11 cellular contexts compared by ENCODE assay signal in the genomic region with DNA sequence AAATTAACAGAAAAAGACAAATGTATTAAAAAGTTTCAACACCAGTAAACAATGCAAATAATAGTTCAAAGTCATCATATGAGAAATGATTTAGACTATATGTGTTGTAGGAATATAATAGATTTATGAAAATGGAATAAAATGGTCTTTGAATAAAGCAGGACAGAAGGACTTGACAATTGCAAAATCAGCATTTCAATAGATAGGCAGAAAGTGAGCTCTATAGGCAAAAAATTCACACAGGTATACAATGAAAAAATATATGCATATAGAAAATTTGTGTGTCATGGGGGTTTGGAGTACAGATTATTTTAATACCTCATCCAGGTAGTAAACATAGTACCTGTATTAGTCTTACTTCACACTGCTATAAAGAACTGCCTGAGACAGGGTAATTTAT.
"Had no signal": no experiment of that assay in that cellular context is flagged by ENCODE, and none has a peak within 500 bp of the region (broad histone marks: within the 10 kb centered on the region; RNA-seq: fewer than 3 reads in every experiment).

No MANE protein-coding gene starts in this region.

- H3K9me3 ChIP-seq: HAP-1 had no signal

- ATAC-seq: GM23338, HCT116 had no signal

- H3K36me3 ChIP-seq: HAP-1 had no signal

- DNase-seq: GM23248, GOT3, H7, H9, HCEC 1CT, HFFc6 had no signal

- H3K4me3 ChIP-seq: GM23248, GM23338, HAP-1 had no signal

- FAIRE-seq: H1, H54 had no signal

- H3K9ac ChIP-seq: GM23248 had no signal

- H2AFZ ChIP-seq: GM23248, GM23338 had no signal

- H3K4me2 ChIP-seq: GM23338 had no signal

- H3K27ac ChIP-seq: GM23248 had no signal
